26 cellular contexts compared by ENCODE assay signal in genomic region chr1:236497908-236498307, GRCh38.
"Had no signal": no experiment of that assay in that cellular context is flagged by ENCODE, and none has a peak within 500 bp of the region (broad histone marks: within the 10 kb centered on the region; RNA-seq: fewer than 3 reads in every experiment).

No MANE protein-coding gene starts in this region.

- H3K9me3 Mint-ChIP-seq: dendritic cell treated with granulocyte-macrophage colony-stimulating factor and Interleukin-4, amounts not matched to agents 40 ng/mL and 50 ng/mL, for 4 days; effector memory CD8-positive, alpha-beta T cell; endodermal cell; naive thymus-derived CD4-positive, alpha-beta T cell had no signal

- H3K27ac ChIP-seq: epithelial cell of prostate, esophagus squamous epithelium, gastrocnemius medialis, heart right ventricle, left lung, lower lobe of right lung had no signal

- DNase-seq: cortex of kidney; effector CD8-positive, alpha-beta T cell; effector memory CD8-positive, alpha-beta T cell; endodermal cell; erythroblast; esophagus squamous epithelium; foreskin fibroblast; foreskin melanocyte; gastrocnemius medialis; glutamatergic neuron; head of caudate nucleus; heart right ventricle; hippocampal formation; left cardiac atrium; left lung; left ventricle myocardium superior; lower lobe of right lung; mesenchymal stem cell; midbrain; naive thymus-derived CD4-positive, alpha-beta T cell had no signal

- H3K36me3 ChIP-seq: esophagus squamous epithelium, gastrocnemius medialis, heart right ventricle, left lung, lower lobe of right lung had no signal

- FAIRE-seq: endometrium, islet of Langerhans, keratinocyte had no signal

- H3K36me3 Mint-ChIP-seq: naive thymus-derived CD4-positive, alpha-beta T cell had no signal

- H3K4me3 Mint-ChIP-seq: dendritic cell treated with granulocyte-macrophage colony-stimulating factor and Interleukin-4, amounts not matched to agents 40 ng/mL and 50 ng/mL, for 4 days; effector memory CD8-positive, alpha-beta T cell; endodermal cell; naive thymus-derived CD4-positive, alpha-beta T cell had no signal

- H3K4me3 ChIP-seq: esophagus squamous epithelium, gastrocnemius medialis, heart right ventricle, left lung, lower lobe of right lung had no signal

- H3K27ac Mint-ChIP-seq: dendritic cell treated with granulocyte-macrophage colony-stimulating factor and Interleukin-4, amounts not matched to agents 40 ng/mL and 50 ng/mL, for 4 days; effector memory CD8-positive, alpha-beta T cell; endodermal cell; naive thymus-derived CD4-positive, alpha-beta T cell had no signal

- H3K9me3 ChIP-seq: esophagus squamous epithelium, gastrocnemius medialis, heart right ventricle, left lung, lower lobe of right lung had no signal

- H3K27me3 ChIP-seq: gastrocnemius medialis, heart right ventricle, left lung had no signal

- ATAC-seq: effector memory CD8-positive, alpha-beta T cell; esophagus mucosa; gastrocnemius medialis; heart right ventricle; left cardiac atrium; left lung; left ventricle myocardium superior; lower lobe of right lung; naive thymus-derived CD4-positive, alpha-beta T cell had no signal
